ENCODE assay signal across 9 cellular contexts in genomic region chr12:123085730-123086487, GRCh38.
DNase-seq lines count a peak whose midpoint lies in the region; ATAC-seq and TF ChIP-seq lines count a peak whose summit lies in the region.
"Had no signal": no experiment of that assay in that cellular context is flagged by ENCODE, and none has a peak within 500 bp of the region (broad histone marks: within the 10 kb centered on the region; RNA-seq: fewer than 3 reads in every experiment).

No MANE protein-coding gene starts in this region.

- no peak overlapping the region for H3K4me3 Mint-ChIP-seq in activated T-cell treated with anti-CD3 and anti-CD28 coated beads, Interleukin-2, amount 50 U/mL, for 72 hours
- no peak overlapping the region for H3K4me3 Mint-ChIP-seq in activated T-cell treated with anti-CD3 and anti-CD28 coated beads, Interleukin-2, amount 50 U/mL, for 24 hours

- peak overlapping the region; percentile 75; the same call in 1 of the 2 replicates for H3K4me2 ChIP-seq in OCI-LY7 (ENCODE audit: low read length)

- H3K9me2 ChIP-seq in OCI-LY7 (ENCODE audit: insufficient read depth, low read length) = no peaks in the 10 kb centered on the region

- H3K4me3 ChIP-seq in OCI-LY7 (ENCODE audit: low read depth, low read length, poor library complexity, severe bottlenecking) (no peak overlapping the region), thyroid gland (replicated peaks in 1 of 3) (no peak overlapping the region), dorsolateral prefrontal cortex (no peak overlapping the region)
- H3K4me3 ChIP-seq: SK-N-MC had no signal

- WGBS in thyroid gland, 2 donors = 84 to 85% methylated on average over 10 of the region's 10 CpGs

- H3K9me3 Mint-ChIP-seq in activated T-cell treated with anti-CD3 and anti-CD28 coated beads, Interleukin-2, amount 50 U/mL, for 72 hours = no peaks in the 10 kb centered on the region
- no peaks in the 10 kb centered on the region for H3K9me3 Mint-ChIP-seq in activated T-cell treated with anti-CD3 and anti-CD28 coated beads, Interleukin-2, amount 50 U/mL, for 24 hours

- no peaks in the 10 kb centered on the region for H3K9me3 ChIP-seq in OCI-LY7 (ENCODE audit: low read length)
- no peaks in the 10 kb centered on the region for H3K9me3 ChIP-seq in thyroid gland

- no TSS peak for BruUV-seq in OCI-LY7 (replicated peaks; lab: Mats Ljungman, UMichigan)

- TF ChIP-seq CTCF in OCI-LY7 (conservative IDR thresholded peaks at IDR 0.05; ENCODE audit: low read length) = no peak
- TF ChIP-seq CTCF in foreskin keratinocyte (conservative IDR thresholded peaks at IDR 0.05) = peak; percentile 16
- no peak for TF ChIP-seq CTCF in thyroid gland (IDR thresholded peaks at IDR 0.05)
- no peak for TF ChIP-seq CTCF in GM13976 (IDR thresholded peaks at IDR 0.05; ENCODE audit: borderline replicate concordance, control extremely low read depth, extremely low read depth, insufficient read depth, missing control alignments)
- no peak for TF ChIP-seq CTCF in dorsolateral prefrontal cortex (IDR thresholded peaks at IDR 0.05 in 54 of 56, conservative IDR thresholded peaks at IDR 0.05 in 2 of 56; ENCODE audit: low read depth in 1 of 56, partially characterized antibody in 56 of 56)

- H3K4me1 Mint-ChIP-seq in activated T-cell treated with anti-CD3 and anti-CD28 coated beads, Interleukin-2, amount 50 U/mL, for 72 hours (ENCODE audit: low read depth) = peaks cover 27% of the 10 kb centered on the region
- H3K4me1 Mint-ChIP-seq in activated T-cell treated with anti-CD3 and anti-CD28 coated beads, Interleukin-2, amount 50 U/mL, for 24 hours (ENCODE audit: low read depth) = peaks cover 19% of the 10 kb centered on the region

- intact Hi-C loops in OCI-LY7 (cut with micrococcal nuclease; ENCODE audit: unreplicated experiment) = no loop called here
- intact Hi-C loops in thyroid gland (cut with DNase I) = no loop called here
- intact Hi-C loops in dorsolateral prefrontal cortex (cut with DNase I) = no loop called here

- H4K20me1 ChIP-seq in OCI-LY7 (ENCODE audit: insufficient read depth, low read length) = no peaks in the 10 kb centered on the region

- no peak overlapping the region for H2AFZ ChIP-seq in OCI-LY7 (ENCODE audit: low read length)

- H3K79me2 ChIP-seq in OCI-LY7 (ENCODE audit: insufficient read depth, low read depth, low read length) = no peaks in the 10 kb centered on the region

- H3K36me3 ChIP-seq in OCI-LY7 (ENCODE audit: insufficient read depth, low read length) (no peaks in the 10 kb centered on the region), thyroid gland (no peaks in the 10 kb centered on the region)

- in situ Hi-C loops in GM13976 (cut with MboI; ENCODE audit: low sequenced_read_pairs, unreplicated experiment) = no loop called here

- peaks cover 30% of the 10 kb centered on the region for H3K4me1 ChIP-seq in OCI-LY7 (ENCODE audit: insufficient read depth, low read length, poor library complexity, severe bottlenecking)
- H3K4me1 ChIP-seq in foreskin keratinocyte = peaks cover 26% of the 10 kb centered on the region
- peaks cover 0 to 8% of the 10 kb centered on the region in 2 donors for H3K4me1 ChIP-seq in thyroid gland

- TF ChIP-seq POLR2A in thyroid gland (IDR thresholded peaks at IDR 0.05) = no peak

- POLR2A ChIA-PET in OCI-LY7 (lab: Charles Lee) = no interaction called here

- DNase-seq in activated T-cell treated with anti-CD3 and anti-CD28 coated beads, Interleukin-2, amount 50 U/mL, for 72 hours = peak; percentile 44 to 49
- DNase-seq in activated T-cell treated with anti-CD3 and anti-CD28 coated beads, Interleukin-2, amount 50 U/mL, for 24 hours = no peak
- DNase-seq in OCI-LY7 (ENCODE audit: low spot score) = no peak
- peak; percentile 73 to 87 for DNase-seq in foreskin keratinocyte
- peak; percentile 28 to 46 for DNase-seq in thyroid gland
- DNase-seq in GM13976 (ENCODE audit: low spot score) = no peak
- DNase-seq in effector CD4-positive, alpha-beta T cell = no peak
- DNase-seq in dorsolateral prefrontal cortex = no peak

- ATAC-seq in activated T-cell treated with anti-CD3 and anti-CD28 coated beads, Interleukin-2, amount 50 U/mL, for 72 hours (replicated peaks in 1 of 2) = peak; percentile 71 to 78
- ATAC-seq in foreskin keratinocyte = peak; percentile 75

- H3K36me3 Mint-ChIP-seq in activated T-cell treated with anti-CD3 and anti-CD28 coated beads, Interleukin-2, amount 50 U/mL, for 72 hours (ENCODE audit: insufficient read depth in 2 of 2) = no peaks in the 10 kb centered on the region
- H3K36me3 Mint-ChIP-seq in activated T-cell treated with anti-CD3 and anti-CD28 coated beads, Interleukin-2, amount 50 U/mL, for 24 hours (ENCODE audit: low read depth) = no peaks in the 10 kb centered on the region

- no peaks in the 10 kb centered on the region for H3K27me3 Mint-ChIP-seq in activated T-cell treated with anti-CD3 and anti-CD28 coated beads, Interleukin-2, amount 50 U/mL, for 72 hours (ENCODE audit: low read depth)
- H3K27me3 Mint-ChIP-seq in activated T-cell treated with anti-CD3 and anti-CD28 coated beads, Interleukin-2, amount 50 U/mL, for 24 hours = no peaks in the 10 kb centered on the region

- CTCF ChIA-PET in OCI-LY7 (lab: Charles Lee; ENCODE audit: unreplicated experiment) = no interaction called here

- H3K27me3 ChIP-seq in foreskin keratinocyte (no peaks in the 10 kb centered on the region), thyroid gland (no peaks in the 10 kb centered on the region), dorsolateral prefrontal cortex (no peaks in the 10 kb centered on the region)

- H3K27ac ChIP-seq in OCI-LY7 (ENCODE audit: low read depth, low read length, poor library complexity, severe bottlenecking) (no peak overlapping the region), foreskin keratinocyte (no peak overlapping the region), thyroid gland (no peak overlapping the region), dorsolateral prefrontal cortex (peak overlapping the region in 22 of 59 donors; percentile 4 to 64 (median 23))
- H3K27ac ChIP-seq: SK-N-MC had no signal

- H3K27ac Mint-ChIP-seq in activated T-cell treated with anti-CD3 and anti-CD28 coated beads, Interleukin-2, amount 50 U/mL, for 72 hours = no peak overlapping the region
- no peak overlapping the region for H3K27ac Mint-ChIP-seq in activated T-cell treated with anti-CD3 and anti-CD28 coated beads, Interleukin-2, amount 50 U/mL, for 24 hours

Comparison
In these comparisons a context has a peak if more than half of its experiments do, and no peak if none do; other contexts are left out.
1. DNase-seq: peak in activated T-cell treated with anti-CD3 and anti-CD28 coated beads, Interleukin-2, amount 50 U/mL, for 72 hours (2 of 2), foreskin keratinocyte (2 of 2) and thyroid gland (2 of 2); none in activated T-cell treated with anti-CD3 and anti-CD28 coated beads, Interleukin-2, amount 50 U/mL, for 24 hours (single experiment), OCI-LY7 (single experiment), GM13976 (single experiment), effector CD4-positive, alpha-beta T cell (single experiment) and dorsolateral prefrontal cortex (0 of 10).